Comparison of ENCODE assay signal across 1 cellular context in the genomic region with DNA sequence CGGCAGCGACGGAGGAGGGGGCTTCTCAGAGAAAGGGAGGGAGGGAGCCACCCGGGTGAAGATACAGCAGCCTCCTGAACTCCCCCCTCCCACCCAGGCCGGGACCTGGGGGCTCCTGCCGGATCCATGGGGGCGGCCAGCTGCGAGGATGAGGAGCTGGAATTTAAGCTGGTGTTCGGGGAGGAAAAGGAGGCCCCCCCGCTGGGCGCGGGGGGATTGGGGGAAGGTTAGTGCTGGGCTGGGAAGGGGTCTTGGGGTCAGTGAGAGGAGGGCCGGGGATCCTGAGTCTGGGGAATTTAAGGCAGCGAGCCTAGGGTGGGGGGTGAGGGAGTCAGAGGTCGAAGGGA.
TF ChIP-seq lines count a peak whose summit lies in the region.

No MANE protein-coding gene starts in this region.

TF ChIP-seq in K562, 482 proteins besides CTCF, POLR2A, EP300 and RAD21:
- TF ChIP-seq PTRF (tag; IDR thresholded peaks at IDR 0.05), result no peak
- TF ChIP-seq, protein P1, sequence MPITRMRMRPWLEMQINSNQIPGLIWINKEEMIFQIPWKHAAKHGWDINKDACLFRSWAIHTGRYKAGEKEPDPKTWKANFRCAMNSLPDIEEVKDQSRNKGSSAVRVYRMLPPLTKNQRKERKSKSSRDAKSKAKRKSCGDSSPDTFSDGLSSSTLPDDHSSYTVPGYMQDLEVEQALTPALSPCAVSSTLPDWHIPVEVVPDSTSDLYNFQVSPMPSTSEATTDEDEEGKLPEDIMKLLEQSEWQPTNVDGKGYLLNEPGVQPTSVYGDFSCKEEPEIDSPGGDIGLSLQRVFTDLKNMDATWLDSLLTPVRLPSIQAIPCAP (CRISPR knock-in tag; IDR thresholded peaks at IDR 0.05; ENCODE audit: borderline replicate concordance), result no peak
- TF ChIP-seq, protein P2, sequence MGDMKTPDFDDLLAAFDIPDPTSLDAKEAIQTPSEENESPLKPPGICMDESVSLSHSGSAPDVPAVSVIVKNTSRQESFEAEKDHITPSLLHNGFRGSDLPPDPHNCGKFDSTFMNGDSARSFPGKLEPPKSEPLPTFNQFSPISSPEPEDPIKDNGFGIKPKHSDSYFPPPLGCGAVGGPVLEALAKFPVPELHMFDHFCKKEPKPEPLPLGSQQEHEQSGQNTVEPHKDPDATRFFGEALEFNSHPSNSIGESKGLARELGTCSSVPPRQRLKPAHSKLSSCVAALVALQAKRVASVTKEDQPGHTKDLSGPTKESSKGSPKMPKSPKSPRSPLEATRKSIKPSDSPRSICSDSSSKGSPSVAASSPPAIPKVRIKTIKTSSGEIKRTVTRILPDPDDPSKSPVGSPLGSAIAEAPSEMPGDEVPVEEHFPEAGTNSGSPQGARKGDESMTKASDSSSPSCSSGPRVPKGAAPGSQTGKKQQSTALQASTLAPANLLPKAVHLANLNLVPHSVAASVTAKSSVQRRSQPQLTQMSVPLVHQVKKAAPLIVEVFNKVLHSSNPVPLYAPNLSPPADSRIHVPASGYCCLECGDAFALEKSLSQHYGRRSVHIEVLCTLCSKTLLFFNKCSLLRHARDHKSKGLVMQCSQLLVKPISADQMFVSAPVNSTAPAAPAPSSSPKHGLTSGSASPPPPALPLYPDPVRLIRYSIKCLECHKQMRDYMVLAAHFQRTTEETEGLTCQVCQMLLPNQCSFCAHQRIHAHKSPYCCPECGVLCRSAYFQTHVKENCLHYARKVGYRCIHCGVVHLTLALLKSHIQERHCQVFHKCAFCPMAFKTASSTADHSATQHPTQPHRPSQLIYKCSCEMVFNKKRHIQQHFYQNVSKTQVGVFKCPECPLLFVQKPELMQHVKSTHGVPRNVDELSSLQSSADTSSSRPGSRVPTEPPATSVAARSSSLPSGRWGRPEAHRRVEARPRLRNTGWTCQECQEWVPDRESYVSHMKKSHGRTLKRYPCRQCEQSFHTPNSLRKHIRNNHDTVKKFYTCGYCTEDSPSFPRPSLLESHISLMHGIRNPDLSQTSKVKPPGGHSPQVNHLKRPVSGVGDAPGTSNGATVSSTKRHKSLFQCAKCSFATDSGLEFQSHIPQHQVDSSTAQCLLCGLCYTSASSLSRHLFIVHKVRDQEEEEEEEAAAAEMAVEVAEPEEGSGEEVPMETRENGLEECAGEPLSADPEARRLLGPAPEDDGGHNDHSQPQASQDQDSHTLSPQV (IDR thresholded peaks at IDR 0.05), result no peak
- TF ChIP-seq PHF8 (IDR thresholded peaks at IDR 0.05; ENCODE audit: borderline replicate concordance, low read length), result 0 out of 2 replicates have a peak, but pooled peaks have one; percentile 12
